8 cellular contexts compared by ENCODE assay signal in genomic region chr4:57109530-57109846, GRCh38. TPM values are rescaled to one million over a fixed set of nuclear protein-coding genes. Genes with fewer than 3 reads are reported as not detected.
DNase-seq lines count a peak whose midpoint lies in the region; ATAC-seq and TF ChIP-seq lines count a peak whose summit lies in the region.

No MANE protein-coding gene starts in this region.

- peaks cover 25% of the 10 kb centered on the region for H3K4me1 Mint-ChIP-seq in brain

- H3K36me3 Mint-ChIP-seq in brain = no peaks in the 10 kb centered on the region

- H3K27me3 Mint-ChIP-seq in brain = peaks cover 53% of the 10 kb centered on the region

- ATAC-seq in left lung (no peak), GM21367 (IDR thresholded peaks at IDR 0.05; ENCODE audit: unreplicated experiment) (no peak)

- DNase-seq in NOMO-1 (lab: John Stamatoyannopoulos, UW; ENCODE audit: unreplicated experiment in 2 of 2) (peak; percentile 20 to 41), NOMO-1 treated with dmso at 0.1 percent for 144 hours (lab: John Stamatoyannopoulos, UW; ENCODE audit: unreplicated experiment) (no peak), left lung (no peak), testis (no peak), NCI-H2081 treated with DMSO at 0.1 percent for 48 hours (lab: John Stamatoyannopoulos, UW) (no peak), globus pallidus (ENCODE audit: low spot score) (no peak)

- peaks cover 9 to 41% of the 10 kb centered on the region in 2 donors for H3K4me1 ChIP-seq in left lung
- peaks cover 5% of the 10 kb centered on the region for H3K4me1 ChIP-seq in testis

- H3K36me3 ChIP-seq in left lung (no peaks in the 10 kb centered on the region), testis (ENCODE audit: low read depth, missing control alignments) (no peaks in the 10 kb centered on the region)

- no peaks in the 10 kb centered on the region for H3K9me3 ChIP-seq in left lung
- no peaks in the 10 kb centered on the region for H3K9me3 ChIP-seq in testis

- WGBS in testis, 2 donors = 0 to 2% methylated on average over 12 to 27 of the region's 27 CpGs

- H3K4me3 ChIP-seq in left lung = peak overlapping the region; percentile 57 to 72
- peak overlapping the region; percentile 82 to 85 for H3K4me3 ChIP-seq in testis

- peaks cover 0 to 6% (median 3%) of the 10 kb centered on the region in 5 experiments for H3K9me3 Mint-ChIP-seq in brain

- H3K4me3 Mint-ChIP-seq in brain = peak overlapping the region; percentile 75 to 87 (median 77)

- H3K27me3 ChIP-seq in left lung (no peaks in the 10 kb centered on the region), testis (no peaks in the 10 kb centered on the region)

- no peak for TF ChIP-seq POLR2A in testis (IDR thresholded peaks at IDR 0.05)

- peak overlapping the region in 4 of 5 experiments; percentile 34 to 89 (median 59) for H3K27ac Mint-ChIP-seq in brain

- intact Hi-C loops in left lung (cut with DNase I) (no loop called here), testis (cut with DNase I; ENCODE audit: low total_unique reads) (no loop called here)

- no peak for TF ChIP-seq CTCF in brain (conservative IDR thresholded peaks at IDR 0.05)
- no peak for TF ChIP-seq CTCF in left lung (IDR thresholded peaks at IDR 0.05)
- no peak for TF ChIP-seq CTCF in testis (IDR thresholded peaks at IDR 0.05)

- H3K27ac ChIP-seq in left lung (peak overlapping the region; percentile 91 to 94), testis (peak overlapping the region; percentile 96)

RNA-seq across cellular contexts. Expression of gene IGFBP7, which starts 0.7 kb away (rescaled TPM):
- polyA plus RNA-seq in brain (ENCODE audit: insufficient read depth, low read depth, low replicate concordance) (176 TPM), testis (ENCODE audit: insufficient read depth, low read depth, low replicate concordance) (531 TPM)
- total RNA-seq in left lung (100 to 1,000 TPM; 438 to 527 TPM), testis (100 to 1,000 TPM; 451 to 817 TPM)

Comparison
In these comparisons a context has a peak if more than half of its experiments do, and no peak if none do; other contexts are left out.
1. DNase-seq: peak in NOMO-1 (2 of 2); none in NOMO-1 treated with dmso at 0.1 percent for 144 hours (single experiment), left lung (0 of 2), testis (single experiment), NCI-H2081 treated with DMSO at 0.1 percent for 48 hours (single experiment) and globus pallidus (single experiment).